In the genomic region with DNA sequence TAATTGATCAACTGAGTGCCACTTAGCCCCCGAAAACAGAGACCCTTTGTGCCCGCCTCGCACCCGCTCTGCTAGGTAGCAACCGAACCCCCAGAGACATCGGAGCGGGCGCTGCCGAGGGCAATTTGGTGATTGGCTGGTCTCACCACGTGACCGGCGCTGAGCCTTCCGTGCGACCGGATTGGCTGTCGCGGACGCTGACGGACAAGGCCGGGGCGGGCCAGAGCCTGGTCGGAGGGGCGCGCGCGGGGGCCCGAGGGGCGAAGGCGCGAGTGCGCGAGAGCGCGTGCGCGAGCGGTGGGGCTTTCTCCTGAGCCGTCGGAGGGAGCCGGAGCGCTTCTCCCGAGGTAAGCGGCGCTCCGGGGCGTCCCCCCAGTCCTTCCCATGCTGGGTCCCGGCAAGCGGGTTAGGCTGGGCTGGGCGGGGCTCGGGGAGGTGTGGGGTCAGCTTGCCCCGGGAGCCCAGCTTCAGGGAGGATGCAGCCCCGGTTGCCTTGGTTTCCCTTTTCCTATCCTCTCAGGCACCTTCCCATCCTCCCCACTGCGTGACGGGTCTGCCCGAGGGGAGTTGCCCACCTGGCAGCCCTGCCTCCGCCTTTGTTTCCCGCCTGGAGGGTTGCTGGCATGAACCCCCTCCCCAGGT, we compare ENCODE assay signal across 8 cellular contexts. TPM values are rescaled to one million over a fixed set of nuclear protein-coding genes. Genes with fewer than 3 reads are reported as not detected.
DNase-seq lines count a peak whose midpoint lies in the region; ATAC-seq, FAIRE-seq and TF ChIP-seq lines count a peak whose summit lies in the region.

TSS of gene TMEM108 (plus strand) at position 303 of the 642 bp plus-strand sequence.

- H3K9me1 ChIP-seq in keratinocyte (ENCODE audit: control insufficient read depth, extremely low read depth, insufficient read depth, low read length), result no peaks in the 10 kb centered on the region

- ATAC-seq in HG03521 (IDR thresholded peaks at IDR 0.05; ENCODE audit: unreplicated experiment) (no peak), HG02938 (IDR thresholded peaks at IDR 0.05; ENCODE audit: unreplicated experiment) (no peak)

- peaks cover 33% of the 10 kb centered on the region for H3K27me3 ChIP-seq in keratinocyte (ENCODE audit: control insufficient read depth, extremely low read depth, insufficient read depth, low read length)

- no peak within 1 kb of the TSS for H3K27ac ChIP-seq in RWPE1
- peak within 1 kb of the TSS; percentile 60 for H3K27ac ChIP-seq in cingulate gyrus (ENCODE audit: low read depth, low read length)
- no peak within 1 kb of the TSS for H3K27ac ChIP-seq in keratinocyte (ENCODE audit: control insufficient read depth, insufficient read depth, low read length)
- no peak within 1 kb of the TSS for H3K27ac ChIP-seq in skin epidermis

- no peaks in the 10 kb centered on the region for H4K20me1 ChIP-seq in keratinocyte (ENCODE audit: control insufficient read depth, extremely low read depth, insufficient read depth, low read length)

- no peak for FAIRE-seq in keratinocyte (lab: Jason Lieb, UNC)

- H3K4me1 ChIP-seq in keratinocyte (ENCODE audit: control insufficient read depth, extremely low read depth, insufficient read depth, low read length), result no peaks in the 10 kb centered on the region

- CTCF ChIA-PET in RWPE1 (lab: Yijun Ruan, JAX), result no interaction called here

- TF ChIP-seq CTCF in RWPE1 (conservative IDR thresholded peaks at IDR 0.05; ENCODE audit: low read depth) (no peak), keratinocyte (optimal IDR thresholded peaks at IDR 0.05 in 1 of 3, IDR thresholded peaks at IDR 0.05 in 1 of 3, conservative IDR thresholded peaks at IDR 0.05 in 1 of 3; ENCODE audit: extremely low read depth in 1 of 3, insufficient read depth in 2 of 3, low read length in 3 of 3) (no peak)

- no peak within 1 kb of the TSS for H3K9ac ChIP-seq in keratinocyte (ENCODE audit: control insufficient read depth, extremely low read depth, insufficient read depth, low read length)

- H3K36me3 ChIP-seq in keratinocyte (ENCODE audit: control insufficient read depth in 2 of 2, extremely low read depth in 1 of 2, insufficient read depth in 2 of 2, low read length in 2 of 2), result no peaks in the 10 kb centered on the region

- dilution Hi-C loops in keratinocyte (cut with MboI; ENCODE audit: extremely low pct_ligation_motif_present, low sequenced_read_pairs), result no loop called here

- no peaks in the 10 kb centered on the region for H3K79me2 ChIP-seq in keratinocyte (ENCODE audit: control insufficient read depth, insufficient read depth, low read length)

- POLR2A ChIA-PET in RWPE1 (lab: Yijun Ruan, JAX; ENCODE audit: low non-redundant PET), result no interaction called here

- H3K4me2 ChIP-seq in keratinocyte (ENCODE audit: control insufficient read depth, extremely low read depth, insufficient read depth, low read depth, low read length), result peak within 1 kb of the TSS; percentile 70

- H3K4me3 ChIP-seq in keratinocyte (ENCODE audit: control insufficient read depth in 2 of 3, extremely low read depth in 1 of 3, insufficient read depth in 2 of 3, low read depth in 1 of 3, low read length in 3 of 3), result peak within 1 kb of the TSS; percentile 42 to 52 (median 52)
- peak within 1 kb of the TSS; percentile 25 to 54 (median 39) for H3K4me3 ChIP-seq in skin epidermis

- H2AFZ ChIP-seq in keratinocyte (ENCODE audit: control insufficient read depth, low read length), result no peak within 1 kb of the TSS

- no peaks in the 10 kb centered on the region for H3K9me3 ChIP-seq in keratinocyte (ENCODE audit: control insufficient read depth, low read depth, low read length)

- DNase-seq in COLO829 (ENCODE audit: low spot score) (peak; percentile 65), HS-5 (ENCODE audit: low read depth) (peak; percentile 37), RWPE1 (ENCODE audit: low spot score) (peak; percentile 88), keratinocyte (ENCODE audit: low read depth, low spot score) (no peak)

RNA-seq across cellular contexts. Expression of gene TMEM108, which starts in this region (rescaled TPM):
- polyA plus RNA-seq in keratinocyte, result 0.09 TPM in 1 of 3 replicates, not detected in the others
- polyA plus RNA-seq in keratinocyte (2011; ENCODE audit: low read depth), result not detected
- 0.06 and 0.09 TPM in 2 replicates for polyA plus RNA-seq in keratinocyte (2011; cell fraction: cytosol; rRNA removed)
- 0.29 TPM in 1 of 2 replicates, not detected in the other for polyA plus RNA-seq in keratinocyte (2011; cell fraction: nucleus; rRNA removed)
- 0.05 TPM in 1 of 2 replicates, not detected in the other for polyA plus RNA-seq in keratinocyte (2012; ENCODE audit: low replicate concordance)
- polyA minus RNA-seq in keratinocyte, result 0.20 TPM in 1 of 3 replicates, not detected in the others
- polyA minus RNA-seq in keratinocyte (2011; cell fraction: cytosol; rRNA and poly(A)+ RNA removed), result not detected
- polyA minus RNA-seq in keratinocyte (2011; cell fraction: nucleus; rRNA and poly(A)+ RNA removed), result not detected in 2 replicates
